In genomic region chr1:150371110-150371509, GRCh38 we compare ENCODE assay signal across 15 cellular contexts. TPM values are rescaled to one million over a fixed set of nuclear protein-coding genes. Genes with fewer than 3 reads are reported as not detected.
DNase-seq lines count a peak whose midpoint lies in the region; ATAC-seq and TF ChIP-seq lines count a peak whose summit lies in the region.
"Had no signal": no experiment of that assay in that cellular context is flagged by ENCODE, and none has a peak within 500 bp of the region (broad histone marks: within the 10 kb centered on the region; RNA-seq: fewer than 3 reads in every experiment).

No MANE protein-coding gene starts in this region.

- BruUV-seq in Calu3 (replicated peaks; lab: Mats Ljungman, UMichigan) = no TSS peak

- H3K27ac Mint-ChIP-seq in activated T-cell treated with anti-CD3 and anti-CD28 coated beads, Interleukin-2, amount 50 U/mL, for 72 hours = peak overlapping the region; percentile 41
- H3K27ac Mint-ChIP-seq in Calu3 (ENCODE audit: unreplicated experiment) (peak overlapping the region; percentile 27), neural crest cell (ENCODE audit: unreplicated experiment) (no peak overlapping the region)
- H3K27ac Mint-ChIP-seq in activated T-helper 17 cell treated with anti-CD3 and anti-CD28 coated beads, Interleukin-2, amount 50 U/mL, for 72 hours = peak overlapping the region; percentile 2
- H3K27ac Mint-ChIP-seq: B cell, HFFc6 had no signal

- no peaks in the 10 kb centered on the region for H3K27me3 Mint-ChIP-seq in activated T-cell treated with anti-CD3 and anti-CD28 coated beads, Interleukin-2, amount 50 U/mL, for 72 hours (ENCODE audit: low read depth)
- H3K27me3 Mint-ChIP-seq in activated T-cell treated with anti-CD3 and anti-CD28 coated beads, Interleukin-2, amount 50 U/mL, for 4 hours (ENCODE audit: low read depth) = no peaks in the 10 kb centered on the region
- H3K27me3 Mint-ChIP-seq in Calu3 (ENCODE audit: unreplicated experiment) (no peaks in the 10 kb centered on the region), neural crest cell (ENCODE audit: low read depth) (no peaks in the 10 kb centered on the region)
- H3K27me3 Mint-ChIP-seq in activated T-helper 17 cell treated with anti-CD3 and anti-CD28 coated beads, Interleukin-2, amount 50 U/mL, for 72 hours = no peaks in the 10 kb centered on the region
- H3K27me3 Mint-ChIP-seq: B cell had no signal

- H3K36me3 Mint-ChIP-seq in activated T-cell treated with anti-CD3 and anti-CD28 coated beads, Interleukin-2, amount 50 U/mL, for 72 hours (ENCODE audit: insufficient read depth in 2 of 2) = peaks cover 2 to 12% of the 10 kb centered on the region in 2 donors
- H3K36me3 Mint-ChIP-seq in activated T-cell treated with anti-CD3 and anti-CD28 coated beads, Interleukin-2, amount 50 U/mL, for 4 hours (ENCODE audit: insufficient read depth) = peaks cover 7% of the 10 kb centered on the region
- H3K36me3 Mint-ChIP-seq in Calu3 (ENCODE audit: insufficient read depth, unreplicated experiment) (peaks cover 18% of the 10 kb centered on the region), neural crest cell (ENCODE audit: low read depth) (no peaks in the 10 kb centered on the region)
- H3K36me3 Mint-ChIP-seq in activated T-helper 17 cell treated with anti-CD3 and anti-CD28 coated beads, Interleukin-2, amount 50 U/mL, for 72 hours (ENCODE audit: low read depth) = peaks cover 16% of the 10 kb centered on the region

- no peak for ATAC-seq in activated T-cell treated with anti-CD3 and anti-CD28 coated beads, Interleukin-2, amount 50 U/mL, for 72 hours (replicated peaks in 1 of 2)
- ATAC-seq in activated T-cell treated with anti-CD3 and anti-CD28 coated beads, Interleukin-2, amount 50 U/mL, for 4 hours = no peak
- no peak for ATAC-seq in activated T-helper 17 cell treated with anti-CD3 and anti-CD28 coated beads, Interleukin-2, amount 50 U/mL, for 72 hours (replicated peaks)

- intact Hi-C loops in Calu3 (cut with micrococcal nuclease; ENCODE audit: unreplicated experiment) = no loop called here

- TF ChIP-seq CTCF in Calu3 (IDR thresholded peaks at IDR 0.05; ENCODE audit: unreplicated experiment) = no peak
- TF ChIP-seq CTCF in neural crest cell (conservative IDR thresholded peaks at IDR 0.05) = no peak

- DNase-seq in activated T-cell treated with anti-CD3 and anti-CD28 coated beads, Interleukin-2, amount 50 U/mL, for 72 hours = no peak
- DNase-seq in activated T-cell treated with anti-CD3 and anti-CD28 coated beads, Interleukin-2, amount 50 U/mL, for 4 hours = no peak
- no peak for DNase-seq in Calu3
- no peak for DNase-seq in neural crest cell (ENCODE audit: low read depth, low spot score)
- no peak for DNase-seq in cerebellar nuclear complex (lab: John Stamatoyannopoulos, UW)
- no peak for DNase-seq in NOMO-1 treated with DMSO at 0.1 percent for 48 hours (lab: John Stamatoyannopoulos, UW; ENCODE audit: unreplicated experiment)
- DNase-seq: DMS 273 treated with DMSO at 0.1 percent for 48 hours, HFFc6, NCI-H1092, NCI-H1694, NCI-H2107, NCI-H226, NCI-H69 had no signal

- peaks cover 87% of the 10 kb centered on the region for H3K4me1 Mint-ChIP-seq in activated T-cell treated with anti-CD3 and anti-CD28 coated beads, Interleukin-2, amount 50 U/mL, for 72 hours (ENCODE audit: low read depth)
- H3K4me1 Mint-ChIP-seq in activated T-cell treated with anti-CD3 and anti-CD28 coated beads, Interleukin-2, amount 50 U/mL, for 4 hours (ENCODE audit: low read depth) = peaks cover 73% of the 10 kb centered on the region
- H3K4me1 Mint-ChIP-seq in Calu3 (ENCODE audit: low read depth, unreplicated experiment) (peaks cover 52% of the 10 kb centered on the region), neural crest cell (peaks cover 54% of the 10 kb centered on the region)
- peaks cover 47% of the 10 kb centered on the region for H3K4me1 Mint-ChIP-seq in activated T-helper 17 cell treated with anti-CD3 and anti-CD28 coated beads, Interleukin-2, amount 50 U/mL, for 72 hours

- H3K4me3 Mint-ChIP-seq in activated T-cell treated with anti-CD3 and anti-CD28 coated beads, Interleukin-2, amount 50 U/mL, for 72 hours = peak overlapping the region; percentile 43 to 48
- no peak overlapping the region for H3K4me3 Mint-ChIP-seq in activated T-cell treated with anti-CD3 and anti-CD28 coated beads, Interleukin-2, amount 50 U/mL, for 4 hours
- H3K4me3 Mint-ChIP-seq in Calu3 (ENCODE audit: low read depth, unreplicated experiment) (no peak overlapping the region), neural crest cell (peak overlapping the region; percentile 22)
- peak overlapping the region; percentile 11 for H3K4me3 Mint-ChIP-seq in activated T-helper 17 cell treated with anti-CD3 and anti-CD28 coated beads, Interleukin-2, amount 50 U/mL, for 72 hours
- H3K4me3 Mint-ChIP-seq: B cell, HFFc6 had no signal

- CTCF ChIA-PET in Calu3 (lab: Charles Lee) = interaction anchor here (0.9 kb wide), 1 partner anchor 40 kb away, joined by 3 read pairs; no protein-coding TSS in a partner anchor

- no peaks in the 10 kb centered on the region for H3K9me3 Mint-ChIP-seq in activated T-cell treated with anti-CD3 and anti-CD28 coated beads, Interleukin-2, amount 50 U/mL, for 72 hours
- H3K9me3 Mint-ChIP-seq in activated T-cell treated with anti-CD3 and anti-CD28 coated beads, Interleukin-2, amount 50 U/mL, for 4 hours = no peaks in the 10 kb centered on the region
- H3K9me3 Mint-ChIP-seq in Calu3 (ENCODE audit: low read depth, unreplicated experiment) (no peaks in the 10 kb centered on the region), neural crest cell (no peaks in the 10 kb centered on the region)
- no peaks in the 10 kb centered on the region for H3K9me3 Mint-ChIP-seq in activated T-helper 17 cell treated with anti-CD3 and anti-CD28 coated beads, Interleukin-2, amount 50 U/mL, for 72 hours
- H3K9me3 Mint-ChIP-seq: HFFc6 had no signal

RNA-seq across cellular contexts. Expression of gene RPRD2, which starts 7.2 kb away (rescaled TPM):
- 10 to 100 TPM; 31.9 to 32.7 TPM for total RNA-seq in activated T-cell treated with anti-CD3 and anti-CD28 coated beads, Interleukin-2, amount 50 U/mL, for 72 hours
- 10 to 100 TPM; 18.6 to 19.8 (median 19.2) TPM for total RNA-seq in activated T-cell treated with anti-CD3 and anti-CD28 coated beads, Interleukin-2, amount 50 U/mL, for 4 hours
- total RNA-seq in Calu3 (2022) = 36.6 and 37.8 TPM in 2 replicates
- total RNA-seq in activated T-helper 17 cell treated with anti-CD3 and anti-CD28 coated beads, Interleukin-2, amount 50 U/mL, for 72 hours = 10 to 100 TPM; 23.0 to 26.9 TPM
- total RNA-seq in neural crest cell = 40.8 and 43.6 TPM in 2 replicates

RNA-seq across cellular contexts. Expression of gene PRPF3, which starts 49.8 kb away (rescaled TPM):
- 10 to 100 TPM; 83.9 to 88.5 TPM for total RNA-seq in activated T-cell treated with anti-CD3 and anti-CD28 coated beads, Interleukin-2, amount 50 U/mL, for 72 hours
- 100 to 1,000 TPM in 2 of 3 donors, 10 to 100 TPM in 1; 88.3 to 108 (median 102) TPM for total RNA-seq in activated T-cell treated with anti-CD3 and anti-CD28 coated beads, Interleukin-2, amount 50 U/mL, for 4 hours
- total RNA-seq in Calu3 (2022) = 82.7 and 102 TPM in 2 replicates
- total RNA-seq in activated T-helper 17 cell treated with anti-CD3 and anti-CD28 coated beads, Interleukin-2, amount 50 U/mL, for 72 hours = 10 to 100 TPM; 67.0 to 77.9 TPM
- 85.9 and 86.6 TPM in 2 replicates for total RNA-seq in neural crest cell

Comparison
In these comparisons a context has a peak if more than half of its experiments do, and no peak if none do; other contexts are left out.
1. H3K4me3 Mint-ChIP-seq: peak in activated T-cell treated with anti-CD3 and anti-CD28 coated beads, Interleukin-2, amount 50 U/mL, for 72 hours (2 of 2), activated T-helper 17 cell treated with anti-CD3 and anti-CD28 coated beads, Interleukin-2, amount 50 U/mL, for 72 hours (single experiment) and neural crest cell (single experiment); none in activated T-cell treated with anti-CD3 and anti-CD28 coated beads, Interleukin-2, amount 50 U/mL, for 4 hours (single experiment) and Calu3 (single experiment).